1 cellular context compared by ENCODE assay signal in genomic region chr2:78967294-78967693, GRCh38.
TF ChIP-seq lines count a peak whose summit lies in the region.

No MANE protein-coding gene starts in this region.

TF ChIP-seq in HepG2, 621 proteins besides CTCF, POLR2A, EP300 and RAD21 (continued from another document and continues in another):
- TF ChIP-seq PBX2 (CRISPR knock-in tag; IDR thresholded peaks at IDR 0.05) (peak; percentile 47; the same call in 1 of the 2 replicates), PLRG1 (conservative IDR thresholded peaks at IDR 0.05) (no peak), ZNF543 (CRISPR knock-in tag; IDR thresholded peaks at IDR 0.05) (no peak), IRX3 (CRISPR knock-in tag; IDR thresholded peaks at IDR 0.05; ENCODE audit: borderline replicate concordance, low read depth) (no peak), ZMAT3 (CRISPR knock-in tag; conservative IDR thresholded peaks at IDR 0.05) (no peak), KAT7 (CRISPR knock-in tag; IDR thresholded peaks at IDR 0.05; ENCODE audit: borderline replicate concordance) (no peak), CHCHD3 (CRISPR knock-in tag; IDR thresholded peaks at IDR 0.05) (no peak), SETDB1 (CRISPR knock-in tag; IDR thresholded peaks at IDR 0.05; ENCODE audit: borderline replicate concordance) (no peak), ZNF124 (CRISPR knock-in tag; IDR thresholded peaks at IDR 0.05) (no peak), NFYC (CRISPR knock-in tag; IDR thresholded peaks at IDR 0.05) (no peak), ZBTB1 (CRISPR knock-in tag; IDR thresholded peaks at IDR 0.05; ENCODE audit: borderline replicate concordance) (no peak), TRIM24 (CRISPR knock-in tag; IDR thresholded peaks at IDR 0.05) (peak; percentile 86), ARID4A (CRISPR knock-in tag; IDR thresholded peaks at IDR 0.05; ENCODE audit: borderline replicate concordance) (no peak), JUN (CRISPR knock-in tag; IDR thresholded peaks at IDR 0.05) (peak; percentile 76; the same call in 1 of the 2 replicates), ZKSCAN1 (IDR thresholded peaks at IDR 0.05; ENCODE audit: low read length) (no peak), HMGXB4 (CRISPR knock-in tag; IDR thresholded peaks at IDR 0.05; ENCODE audit: borderline replicate concordance in 1 of 2, low read depth in 1 of 2) (no peak), ZNF292 (CRISPR knock-in tag; IDR thresholded peaks at IDR 0.05; ENCODE audit: borderline replicate concordance, low read depth) (peak; percentile 17; the same call in 1 of the 2 replicates), RELA (CRISPR knock-in tag; IDR thresholded peaks at IDR 0.05) (no peak), ZSCAN20 (CRISPR knock-in tag; IDR thresholded peaks at IDR 0.05; ENCODE audit: borderline replicate concordance) (no peak), ZSCAN31 (CRISPR knock-in tag; IDR thresholded peaks at IDR 0.05; ENCODE audit: low read depth) (no peak), ZNF879 (CRISPR knock-in tag; IDR thresholded peaks at IDR 0.05) (no peak), ZNF18 (CRISPR knock-in tag; IDR thresholded peaks at IDR 0.05; ENCODE audit: insufficient replicate concordance) (no peak), MYNN (CRISPR knock-in tag; IDR thresholded peaks at IDR 0.05; ENCODE audit: low read depth) (no peak), MED1 (CRISPR knock-in tag; IDR thresholded peaks at IDR 0.05) (peak; percentile 62), ZNF256 (CRISPR knock-in tag; conservative IDR thresholded peaks at IDR 0.05) (no peak), PITX1 (CRISPR knock-in tag; IDR thresholded peaks at IDR 0.05) (no peak), EED (CRISPR knock-in tag; IDR thresholded peaks at IDR 0.05) (no peak), ZFP82 (CRISPR knock-in tag; IDR thresholded peaks at IDR 0.05; ENCODE audit: borderline replicate concordance) (no peak), ZNF784 (CRISPR knock-in tag; IDR thresholded peaks at IDR 0.05; ENCODE audit: borderline replicate concordance) (no peak), SP2 (CRISPR knock-in tag; IDR thresholded peaks at IDR 0.05) (no peak), HNRNPH1 (optimal IDR thresholded peaks at IDR 0.05; ENCODE audit: low read depth, low read length) (no peak), ZNF564 (CRISPR knock-in tag; IDR thresholded peaks at IDR 0.05) (no peak), RXRB (CRISPR knock-in tag; IDR thresholded peaks at IDR 0.05; ENCODE audit: borderline replicate concordance) (peak; percentile 90), ZNF280D (CRISPR knock-in tag; IDR thresholded peaks at IDR 0.05) (no peak), FOSL1 (CRISPR knock-in tag; IDR thresholded peaks at IDR 0.05; ENCODE audit: borderline replicate concordance) (peak; percentile 86), ZMYM2 (CRISPR knock-in tag; IDR thresholded peaks at IDR 0.05) (no peak), ISL2 (CRISPR knock-in tag; IDR thresholded peaks at IDR 0.05) (no peak)
- TF ChIP-seq, protein P1, sequence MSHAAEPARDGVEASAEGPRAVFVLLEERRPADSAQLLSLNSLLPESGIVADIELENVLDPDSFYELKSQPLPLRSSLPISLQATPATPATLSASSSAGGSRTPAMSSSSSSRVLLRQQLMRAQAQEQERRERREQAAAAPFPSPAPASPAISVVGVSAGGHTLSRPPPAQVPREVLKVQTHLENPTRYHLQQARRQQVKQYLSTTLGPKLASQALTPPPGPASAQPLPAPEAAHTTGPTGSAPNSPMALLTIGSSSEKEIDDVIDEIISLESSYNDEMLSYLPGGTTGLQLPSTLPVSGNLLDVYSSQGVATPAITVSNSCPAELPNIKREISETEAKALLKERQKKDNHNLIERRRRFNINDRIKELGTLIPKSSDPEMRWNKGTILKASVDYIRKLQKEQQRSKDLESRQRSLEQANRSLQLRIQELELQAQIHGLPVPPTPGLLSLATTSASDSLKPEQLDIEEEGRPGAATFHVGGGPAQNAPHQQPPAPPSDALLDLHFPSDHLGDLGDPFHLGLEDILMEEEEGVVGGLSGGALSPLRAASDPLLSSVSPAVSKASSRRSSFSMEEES (CRISPR knock-in tag; IDR thresholded peaks at IDR 0.05), result no peak
- TF ChIP-seq, protein P2, sequence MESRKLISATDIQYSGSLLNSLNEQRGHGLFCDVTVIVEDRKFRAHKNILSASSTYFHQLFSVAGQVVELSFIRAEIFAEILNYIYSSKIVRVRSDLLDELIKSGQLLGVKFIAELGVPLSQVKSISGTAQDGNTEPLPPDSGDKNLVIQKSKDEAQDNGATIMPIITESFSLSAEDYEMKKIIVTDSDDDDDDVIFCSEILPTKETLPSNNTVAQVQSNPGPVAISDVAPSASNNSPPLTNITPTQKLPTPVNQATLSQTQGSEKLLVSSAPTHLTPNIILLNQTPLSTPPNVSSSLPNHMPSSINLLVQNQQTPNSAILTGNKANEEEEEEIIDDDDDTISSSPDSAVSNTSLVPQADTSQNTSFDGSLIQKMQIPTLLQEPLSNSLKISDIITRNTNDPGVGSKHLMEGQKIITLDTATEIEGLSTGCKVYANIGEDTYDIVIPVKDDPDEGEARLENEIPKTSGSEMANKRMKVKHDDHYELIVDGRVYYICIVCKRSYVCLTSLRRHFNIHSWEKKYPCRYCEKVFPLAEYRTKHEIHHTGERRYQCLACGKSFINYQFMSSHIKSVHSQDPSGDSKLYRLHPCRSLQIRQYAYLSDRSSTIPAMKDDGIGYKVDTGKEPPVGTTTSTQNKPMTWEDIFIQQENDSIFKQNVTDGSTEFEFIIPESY (CRISPR knock-in tag; IDR thresholded peaks at IDR 0.05), result peak; percentile 38; the same call in 1 of the 2 replicates
- TF ChIP-seq, protein P3, sequence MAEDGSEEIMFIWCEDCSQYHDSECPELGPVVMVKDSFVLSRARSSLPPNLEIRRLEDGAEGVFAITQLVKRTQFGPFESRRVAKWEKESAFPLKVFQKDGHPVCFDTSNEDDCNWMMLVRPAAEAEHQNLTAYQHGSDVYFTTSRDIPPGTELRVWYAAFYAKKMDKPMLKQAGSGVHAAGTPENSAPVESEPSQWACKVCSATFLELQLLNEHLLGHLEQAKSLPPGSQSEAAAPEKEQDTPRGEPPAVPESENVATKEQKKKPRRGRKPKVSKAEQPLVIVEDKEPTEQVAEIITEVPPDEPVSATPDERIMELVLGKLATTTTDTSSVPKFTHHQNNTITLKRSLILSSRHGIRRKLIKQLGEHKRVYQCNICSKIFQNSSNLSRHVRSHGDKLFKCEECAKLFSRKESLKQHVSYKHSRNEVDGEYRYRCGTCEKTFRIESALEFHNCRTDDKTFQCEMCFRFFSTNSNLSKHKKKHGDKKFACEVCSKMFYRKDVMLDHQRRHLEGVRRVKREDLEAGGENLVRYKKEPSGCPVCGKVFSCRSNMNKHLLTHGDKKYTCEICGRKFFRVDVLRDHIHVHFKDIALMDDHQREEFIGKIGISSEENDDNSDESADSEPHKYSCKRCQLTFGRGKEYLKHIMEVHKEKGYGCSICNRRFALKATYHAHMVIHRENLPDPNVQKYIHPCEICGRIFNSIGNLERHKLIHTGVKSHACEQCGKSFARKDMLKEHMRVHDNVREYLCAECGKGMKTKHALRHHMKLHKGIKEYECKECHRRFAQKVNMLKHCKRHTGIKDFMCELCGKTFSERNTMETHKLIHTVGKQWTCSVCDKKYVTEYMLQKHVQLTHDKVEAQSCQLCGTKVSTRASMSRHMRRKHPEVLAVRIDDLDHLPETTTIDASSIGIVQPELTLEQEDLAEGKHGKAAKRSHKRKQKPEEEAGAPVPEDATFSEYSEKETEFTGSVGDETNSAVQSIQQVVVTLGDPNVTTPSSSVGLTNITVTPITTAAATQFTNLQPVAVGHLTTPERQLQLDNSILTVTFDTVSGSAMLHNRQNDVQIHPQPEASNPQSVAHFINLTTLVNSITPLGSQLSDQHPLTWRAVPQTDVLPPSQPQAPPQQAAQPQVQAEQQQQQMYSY (CRISPR knock-in tag; IDR thresholded peaks at IDR 0.05), result no peak
- TF ChIP-seq, protein P4, sequence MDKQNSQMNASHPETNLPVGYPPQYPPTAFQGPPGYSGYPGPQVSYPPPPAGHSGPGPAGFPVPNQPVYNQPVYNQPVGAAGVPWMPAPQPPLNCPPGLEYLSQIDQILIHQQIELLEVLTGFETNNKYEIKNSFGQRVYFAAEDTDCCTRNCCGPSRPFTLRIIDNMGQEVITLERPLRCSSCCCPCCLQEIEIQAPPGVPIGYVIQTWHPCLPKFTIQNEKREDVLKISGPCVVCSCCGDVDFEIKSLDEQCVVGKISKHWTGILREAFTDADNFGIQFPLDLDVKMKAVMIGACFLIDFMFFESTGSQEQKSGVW (CRISPR knock-in tag; IDR thresholded peaks at IDR 0.05; ENCODE audit: borderline replicate concordance), result no peak
